25 cellular contexts compared by ENCODE assay signal in the genomic region with DNA sequence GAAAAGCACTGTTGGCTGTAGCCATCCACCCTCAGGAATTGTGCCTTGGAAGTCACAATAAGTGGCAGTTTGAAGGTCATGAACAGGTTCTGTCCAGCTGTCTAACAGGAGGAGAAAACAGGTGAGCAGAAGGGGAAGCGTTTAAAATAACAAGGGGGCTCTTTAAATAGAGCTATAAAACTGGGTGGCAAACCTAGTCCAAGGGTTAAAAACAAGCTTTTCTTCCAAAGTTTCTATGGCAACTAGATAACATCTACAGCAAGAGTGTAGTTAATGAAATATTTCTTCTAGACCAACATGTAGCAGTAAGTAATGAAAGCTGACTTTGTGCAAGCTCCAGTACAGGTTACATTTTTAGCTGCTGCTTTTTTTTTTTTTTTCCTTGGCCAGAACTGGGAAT.
DNase-seq lines count a peak whose midpoint lies in the region; ATAC-seq, FAIRE-seq and TF ChIP-seq lines count a peak whose summit lies in the region.
"Had no signal": no experiment of that assay in that cellular context is flagged by ENCODE, and none has a peak within 500 bp of the region (broad histone marks: within the 10 kb centered on the region; RNA-seq: fewer than 3 reads in every experiment).

No MANE protein-coding gene starts in this region.

- TF ChIP-seq EP300 in SK-N-SH (IDR thresholded peaks at IDR 0.05; ENCODE audit: borderline replicate concordance in 1 of 2, low read depth in 1 of 2, low read length in 1 of 2), result no peak

- H3K27me3 ChIP-seq in SK-N-SH (ENCODE audit: insufficient read depth) (no peaks in the 10 kb centered on the region), small intestine (ENCODE audit: control insufficient read depth in 2 of 2, insufficient read depth in 2 of 2, low read length in 2 of 2) (no peaks in the 10 kb centered on the region)
- H3K27me3 ChIP-seq: dorsolateral prefrontal cortex, neural progenitor cell, transverse colon had no signal

- DNase-seq in NCI-H1105 treated with DMSO at 0.1 percent for 48 hours (lab: John Stamatoyannopoulos, UW) (peak; percentile 31), NCI-H1105 (lab: John Stamatoyannopoulos, UW) (no peak), SK-N-SH (no peak), left colon (no peak), retinal pigment epithelial cell (ENCODE audit: low read depth) (peak; percentile 55), small intestine (no peak)
- DNase-seq: activated CD4-positive, alpha-beta T cell treated with anti-CD3 and anti-CD28 coated beads for 36 hours; activated naive CD4-positive, alpha-beta T cell treated with anti-CD3 and anti-CD28 coated beads for 36 hours; activated T-cell treated with anti-CD3 and anti-CD28 coated beads, Interleukin-2, amount 50 U/mL, for 4 hours; CD8-positive, alpha-beta memory T cell; dorsolateral prefrontal cortex; GF-D8; head of caudate nucleus; left cardiac atrium; NCI-H1436 treated with DMSO at 0.1 percent for 48 hours; NCI-H526 treated with DMSO at 0.1 percent for 48 hours; psoas muscle; SHP77; transverse colon had no signal

- H3K9me2 ChIP-seq in SK-N-SH, result no peaks in the 10 kb centered on the region

- no peaks in the 10 kb centered on the region for H3F3A ChIP-seq in SK-N-SH (replicated peaks; ENCODE audit: insufficient read depth)

- no peak overlapping the region for H2AFZ ChIP-seq in SK-N-SH (ENCODE audit: low read depth)
- H2AFZ ChIP-seq: neural progenitor cell had no signal

- 74% methylated on average over 1 of the region's 1 CpG for WGBS in SK-N-SH (ENCODE audit: low lambda C conversion rate)
- WGBS in small intestine, 3 donors, result 16 to 46% (median 41%) methylated on average over 1 of the region's 1 CpG

- ATAC-seq in left colon (peak; percentile 64), HG03025 (IDR thresholded peaks at IDR 0.05; ENCODE audit: low FRiP score, unreplicated experiment) (no peak), HG03378 (IDR thresholded peaks at IDR 0.05; ENCODE audit: unreplicated experiment) (no peak)
- ATAC-seq: activated CD4-positive, alpha-beta T cell treated with anti-CD3 and anti-CD28 coated beads for 36 hours; activated T-cell treated with anti-CD3 and anti-CD28 coated beads, Interleukin-2, amount 50 U/mL, for 4 hours; HCT116; psoas muscle had no signal

- intact Hi-C loops in left colon (cut with DNase I, micrococcal nuclease), result no loop called here

- H3K79me2 ChIP-seq in SK-N-SH (ENCODE audit: insufficient read depth), result no peaks in the 10 kb centered on the region

- CTCF ChIA-PET in SK-N-SH (lab: Yijun Ruan, JAX), result interaction anchor here (0.7 to 1.7 kb wide), 3 partner anchors 15 to 591 kb away, joined by 4 to 5 read pairs (median 4); no protein-coding TSS in a partner anchor

- POLR2A ChIA-PET in SK-N-SH (lab: Yijun Ruan, JAX), result interaction anchor here (0.6 kb wide), 1 partner anchor 360 kb away, joined by 3 read pairs; no protein-coding TSS in a partner anchor

- H3K9ac ChIP-seq in SK-N-SH, result no peak overlapping the region
- H3K9ac ChIP-seq: neural progenitor cell had no signal

- H3K4me3 ChIP-seq in SK-N-SH (ENCODE audit: low read depth in 2 of 2, low read length in 1 of 2) (0 out of 4 replicates have a peak overlapping the region, but pooled peaks of 1 of the 2 experiments have one; percentile 4), retinal pigment epithelial cell (ENCODE audit: low read length) (no peak overlapping the region), small intestine (ENCODE audit: low read depth in 1 of 2, low read length in 2 of 2) (no peak overlapping the region)
- H3K4me3 ChIP-seq: dorsolateral prefrontal cortex, neural progenitor cell, psoas muscle, transverse colon had no signal

- H3K9me3 ChIP-seq in SK-N-SH, result 0 out of 2 replicates have a peak, but pooled peaks cover 3% of the 10 kb centered on the region
- H3K9me3 ChIP-seq in small intestine (ENCODE audit: control insufficient read depth, low read depth), result no peaks in the 10 kb centered on the region

- FAIRE-seq in small intestine (lab: Jason Lieb, UNC), result no peak
- FAIRE-seq: endothelial cell of umbilical vein had no signal

- no peaks in the 10 kb centered on the region for H4K20me1 ChIP-seq in SK-N-SH (ENCODE audit: insufficient read depth)

- peaks cover 13 to 15% of the 10 kb centered on the region in 2 experiments for H3K4me1 ChIP-seq in SK-N-SH (ENCODE audit: control insufficient read depth in 1 of 2, insufficient read depth in 2 of 2, low read depth in 1 of 2, low read length in 1 of 2)
- H3K4me1 ChIP-seq in small intestine (ENCODE audit: control insufficient read depth in 2 of 2, insufficient read depth in 1 of 2, low read depth in 1 of 2, low read length in 1 of 2), result peaks cover 2 to 16% of the 10 kb centered on the region in 2 donors
- H3K4me1 ChIP-seq: neural progenitor cell had no signal

- H3K36me3 ChIP-seq in SK-N-SH (replicated peaks in 1 of 2; ENCODE audit: control insufficient read depth in 1 of 2, insufficient read depth in 2 of 2, low read length in 1 of 2) (no peaks in the 10 kb centered on the region), small intestine (ENCODE audit: control insufficient read depth in 2 of 2, insufficient read depth in 2 of 2, low read length in 2 of 2) (no peaks in the 10 kb centered on the region)
- H3K36me3 ChIP-seq: neural progenitor cell, transverse colon had no signal

- H3K4me2 ChIP-seq in SK-N-SH, result peak overlapping the region; percentile 51
- H3K4me2 ChIP-seq: neural progenitor cell had no signal

- H3K27ac ChIP-seq in SK-N-SH (ENCODE audit: low read depth in 2 of 2, low read length in 1 of 2) (peak overlapping the region; percentile 60 to 66), small intestine (ENCODE audit: low read depth in 1 of 2, low read length in 1 of 2) (no peak overlapping the region)
- H3K27ac ChIP-seq: 22Rv1, neural progenitor cell, psoas muscle had no signal

- no peak for TF ChIP-seq RAD21 in SK-N-SH (IDR thresholded peaks at IDR 0.05; ENCODE audit: low read length)

- TF ChIP-seq CTCF in SK-N-SH (IDR thresholded peaks at IDR 0.05) (no peak), retinal pigment epithelial cell (conservative IDR thresholded peaks at IDR 0.05; ENCODE audit: low read depth, low read length) (no peak)

TF ChIP-seq in SK-N-SH, 30 proteins besides CTCF, POLR2A, EP300 and RAD21:
- TF ChIP-seq PBX3 (IDR thresholded peaks at IDR 0.05), result peak; percentile 39; the same call in 1 of the 2 replicates
- TF ChIP-seq, protein P1, sequence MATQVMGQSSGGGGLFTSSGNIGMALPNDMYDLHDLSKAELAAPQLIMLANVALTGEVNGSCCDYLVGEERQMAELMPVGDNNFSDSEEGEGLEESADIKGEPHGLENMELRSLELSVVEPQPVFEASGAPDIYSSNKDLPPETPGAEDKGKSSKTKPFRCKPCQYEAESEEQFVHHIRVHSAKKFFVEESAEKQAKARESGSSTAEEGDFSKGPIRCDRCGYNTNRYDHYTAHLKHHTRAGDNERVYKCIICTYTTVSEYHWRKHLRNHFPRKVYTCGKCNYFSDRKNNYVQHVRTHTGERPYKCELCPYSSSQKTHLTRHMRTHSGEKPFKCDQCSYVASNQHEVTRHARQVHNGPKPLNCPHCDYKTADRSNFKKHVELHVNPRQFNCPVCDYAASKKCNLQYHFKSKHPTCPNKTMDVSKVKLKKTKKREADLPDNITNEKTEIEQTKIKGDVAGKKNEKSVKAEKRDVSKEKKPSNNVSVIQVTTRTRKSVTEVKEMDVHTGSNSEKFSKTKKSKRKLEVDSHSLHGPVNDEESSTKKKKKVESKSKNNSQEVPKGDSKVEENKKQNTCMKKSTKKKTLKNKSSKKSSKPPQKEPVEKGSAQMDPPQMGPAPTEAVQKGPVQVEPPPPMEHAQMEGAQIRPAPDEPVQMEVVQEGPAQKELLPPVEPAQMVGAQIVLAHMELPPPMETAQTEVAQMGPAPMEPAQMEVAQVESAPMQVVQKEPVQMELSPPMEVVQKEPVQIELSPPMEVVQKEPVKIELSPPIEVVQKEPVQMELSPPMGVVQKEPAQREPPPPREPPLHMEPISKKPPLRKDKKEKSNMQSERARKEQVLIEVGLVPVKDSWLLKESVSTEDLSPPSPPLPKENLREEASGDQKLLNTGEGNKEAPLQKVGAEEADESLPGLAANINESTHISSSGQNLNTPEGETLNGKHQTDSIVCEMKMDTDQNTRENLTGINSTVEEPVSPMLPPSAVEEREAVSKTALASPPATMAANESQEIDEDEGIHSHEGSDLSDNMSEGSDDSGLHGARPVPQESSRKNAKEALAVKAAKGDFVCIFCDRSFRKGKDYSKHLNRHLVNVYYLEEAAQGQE (IDR thresholded peaks at IDR 0.05; ENCODE audit: low read depth, low read length), result no peak
- no peak for TF ChIP-seq RXRA (IDR thresholded peaks at IDR 0.05; ENCODE audit: borderline replicate concordance, low read depth)

Comparison
In these comparisons a context has a peak if more than half of its experiments do, and no peak if none do; other contexts are left out.
1. DNase-seq: peak in NCI-H1105 treated with DMSO at 0.1 percent for 48 hours (single experiment) and retinal pigment epithelial cell (single experiment); none in NCI-H1105 (single experiment), SK-N-SH (single experiment), left colon (0 of 2) and small intestine (single experiment).
2. H3K27ac ChIP-seq: peak in SK-N-SH (2 of 2); none in small intestine (0 of 2).